In genomic region chr2:11564864-11565567, GRCh38 we compare ENCODE assay signal across 23 cellular contexts. TPM values are rescaled to one million over a fixed set of nuclear protein-coding genes. Genes with fewer than 3 reads are reported as not detected.
A peak's percentile ranks its signal among the peaks of the same experiment; 100 is the strongest.
DNase-seq lines count a peak whose midpoint lies in the region; ATAC-seq, FAIRE-seq and TF ChIP-seq lines count a peak whose summit lies in the region.
"Had no signal": no experiment of that assay in that cellular context is flagged by ENCODE, and none has a peak within 500 bp of the region (broad histone marks: within the 10 kb centered on the region; RNA-seq: fewer than 3 reads in every experiment).

No MANE protein-coding gene starts in this region.

- no peak for ATAC-seq in natural killer cell treated with Interleukin-12 subunit alpha and Interleukin-12 subunit beta and Interleukin-15 and Interleukin-18, amount 100 ng/mL, for 72 hours
- ATAC-seq in natural killer cell (no peak), left ventricle myocardium superior (no peak)
- ATAC-seq in effector memory CD8-positive, alpha-beta T cell (replicated peaks): no peak
- ATAC-seq: HCT116 had no signal

- H3K9me3 ChIP-seq in mesenchymal stem cell (ENCODE audit: control insufficient read depth, low read length): no peaks in the 10 kb centered on the region
- H3K9me3 ChIP-seq in prostate gland: no peaks in the 10 kb centered on the region
- H3K9me3 ChIP-seq: MG63 had no signal

- H2BK12ac ChIP-seq in mesenchymal stem cell (ENCODE audit: low read length in 2 of 2): no peak overlapping the region

- H3K14ac ChIP-seq in mesenchymal stem cell (ENCODE audit: low read length in 2 of 2): peak overlapping the region in 1 of 2 experiments; percentile 74

- H3K4me1 Mint-ChIP-seq in natural killer cell treated with Interleukin-12 subunit alpha and Interleukin-12 subunit beta and Interleukin-15 and Interleukin-18, amount 100 ng/mL, for 72 hours (ENCODE audit: low read depth in 2 of 2): no peaks in the 10 kb centered on the region
- no peaks in the 10 kb centered on the region for H3K4me1 Mint-ChIP-seq in natural killer cell
- no peaks in the 10 kb centered on the region for H3K4me1 Mint-ChIP-seq in effector memory CD8-positive, alpha-beta T cell (ENCODE audit: low read depth in 2 of 2)
- H3K4me1 Mint-ChIP-seq: CD14-positive monocyte had no signal

- 90% methylated on average over 4 of the region's 6 CpGs for WGBS in mesenchymal stem cell
- WGBS in prostate gland: 99% methylated on average over 6 of the region's 6 CpGs

- peak overlapping the region in 1 of 2 experiments; percentile 9 for H3K23ac ChIP-seq in mesenchymal stem cell (ENCODE audit: low read length in 2 of 2)

- H2AK5ac ChIP-seq in mesenchymal stem cell (ENCODE audit: low read length, severe bottlenecking): no peak overlapping the region

- no peak overlapping the region for H4K91ac ChIP-seq in mesenchymal stem cell (ENCODE audit: low read length)

- no peak overlapping the region for H3K27ac Mint-ChIP-seq in natural killer cell treated with Interleukin-12 subunit alpha and Interleukin-12 subunit beta and Interleukin-15 and Interleukin-18, amount 100 ng/mL, for 72 hours
- no peak overlapping the region for H3K27ac Mint-ChIP-seq in natural killer cell
- H3K27ac Mint-ChIP-seq in effector memory CD8-positive, alpha-beta T cell: no peak overlapping the region
- H3K27ac Mint-ChIP-seq: CD14-positive monocyte had no signal

- no peak for TF ChIP-seq POLR2A in prostate gland (IDR thresholded peaks at IDR 0.05)

- H2BK120ac ChIP-seq in mesenchymal stem cell (ENCODE audit: low read depth, low read length): no peak overlapping the region

- H2BK15ac ChIP-seq in mesenchymal stem cell (ENCODE audit: low read depth, poor library complexity, severe bottlenecking): peak overlapping the region; percentile 55

- H3K18ac ChIP-seq in mesenchymal stem cell (ENCODE audit: low read depth in 1 of 2, low read length in 2 of 2): no peak overlapping the region

- intact Hi-C loops in natural killer cell (cut with micrococcal nuclease): no loop called here
- intact Hi-C loops in prostate gland (cut with DNase I): no loop called here
- intact Hi-C loops in left ventricle myocardium superior (cut with micrococcal nuclease): no loop called here

- H2BK5ac ChIP-seq in mesenchymal stem cell (ENCODE audit: low read depth, low read length, poor library complexity, severe bottlenecking): no peak overlapping the region

- H3K36me3 ChIP-seq in mesenchymal stem cell (ENCODE audit: control insufficient read depth in 1 of 2, insufficient read depth in 2 of 2, low read depth in 1 of 2, low read length in 2 of 2) (no peaks in the 10 kb centered on the region), prostate gland (peaks cover 5 to 6% of the 10 kb centered on the region in 2 donors)

- peaks cover 2 to 8% of the 10 kb centered on the region in 2 donors for H3K27me3 Mint-ChIP-seq in natural killer cell treated with Interleukin-12 subunit alpha and Interleukin-12 subunit beta and Interleukin-15 and Interleukin-18, amount 100 ng/mL, for 72 hours
- peaks cover 0 to 2% of the 10 kb centered on the region in 2 donors for H3K27me3 Mint-ChIP-seq in natural killer cell (ENCODE audit: low read depth in 2 of 2)
- H3K27me3 Mint-ChIP-seq in effector memory CD8-positive, alpha-beta T cell: peaks cover 28 to 64% of the 10 kb centered on the region in 2 donors

- H3K27ac ChIP-seq in mesenchymal stem cell (ENCODE audit: low read length, poor library complexity, severe bottlenecking) (no peak overlapping the region), prostate gland (peak overlapping the region; percentile 39 to 63)
- H3K27ac ChIP-seq: GM23248 had no signal

- peak overlapping the region; percentile 24 for H4K8ac ChIP-seq in mesenchymal stem cell (ENCODE audit: low read length)

- no peak overlapping the region for H3K4me3 Mint-ChIP-seq in natural killer cell treated with Interleukin-12 subunit alpha and Interleukin-12 subunit beta and Interleukin-15 and Interleukin-18, amount 100 ng/mL, for 72 hours
- no peak overlapping the region for H3K4me3 Mint-ChIP-seq in natural killer cell
- H3K4me3 Mint-ChIP-seq in effector memory CD8-positive, alpha-beta T cell: no peak overlapping the region
- H3K4me3 Mint-ChIP-seq: CD14-positive monocyte had no signal

- H3K4me2 ChIP-seq in mesenchymal stem cell (ENCODE audit: low read length, poor library complexity, severe bottlenecking): no peak overlapping the region

- TF ChIP-seq CTCF in natural killer cell (IDR thresholded peaks at IDR 0.05) (no peak), prostate gland (IDR thresholded peaks at IDR 0.05) (no peak)

- no peak overlapping the region for H3K4ac ChIP-seq in mesenchymal stem cell (ENCODE audit: low read depth in 1 of 2, low read length in 2 of 2)

- H3K27me3 ChIP-seq in mesenchymal stem cell (ENCODE audit: control insufficient read depth in 1 of 2, insufficient read depth in 1 of 2, low read length in 2 of 2) (peaks cover 7 to 43% of the 10 kb centered on the region in 2 experiments), prostate gland (replicated peaks; ENCODE audit: insufficient read depth) (no peaks in the 10 kb centered on the region)
- H3K27me3 ChIP-seq: MG63 had no signal

- H3K4me3 ChIP-seq in mesenchymal stem cell (ENCODE audit: insufficient read depth in 1 of 2, low read depth in 1 of 2, low read length in 2 of 2): no peak overlapping the region
- no peak overlapping the region for H3K4me3 ChIP-seq in prostate gland
- H3K4me3 ChIP-seq: GM23248, MG63 had no signal

- no peaks in the 10 kb centered on the region for H3K9me3 Mint-ChIP-seq in natural killer cell treated with Interleukin-12 subunit alpha and Interleukin-12 subunit beta and Interleukin-15 and Interleukin-18, amount 100 ng/mL, for 72 hours
- no peaks in the 10 kb centered on the region for H3K9me3 Mint-ChIP-seq in natural killer cell
- no peaks in the 10 kb centered on the region for H3K9me3 Mint-ChIP-seq in effector memory CD8-positive, alpha-beta T cell
- H3K9me3 Mint-ChIP-seq: CD14-positive monocyte had no signal

- DNase-seq in natural killer cell treated with Interleukin-12 subunit alpha and Interleukin-12 subunit beta and Interleukin-15 and Interleukin-18, amount 100 ng/mL, for 72 hours (ENCODE audit: low spot score): peak; percentile 13
- no peak for DNase-seq in natural killer cell
- DNase-seq in mesenchymal stem cell: no peak
- no peak for DNase-seq in prostate gland (ENCODE audit: low spot score)
- DNase-seq in left ventricle myocardium superior: no peak
- DNase-seq in urothelium cell line (ENCODE audit: low spot score): no peak
- DNase-seq in effector memory CD8-positive, alpha-beta T cell: no peak
- no peak for DNase-seq in hypothalamus (lab: John Stamatoyannopoulos, UW)
- DNase-seq: 8988T, DMS 273 treated with DMSO at 0.1 percent for 48 hours, GM23248, Karpas-422, MG63, NCI-H1048, NCI-H1436, NCI-H1930, NCI-H226, NCI-H524, NCI-H82 had no signal

- H3K36me3 Mint-ChIP-seq in natural killer cell treated with Interleukin-12 subunit alpha and Interleukin-12 subunit beta and Interleukin-15 and Interleukin-18, amount 100 ng/mL, for 72 hours: no peaks in the 10 kb centered on the region
- no peaks in the 10 kb centered on the region for H3K36me3 Mint-ChIP-seq in natural killer cell
- no peaks in the 10 kb centered on the region for H3K36me3 Mint-ChIP-seq in effector memory CD8-positive, alpha-beta T cell (ENCODE audit: insufficient read depth)
- H3K36me3 Mint-ChIP-seq: CD14-positive monocyte had no signal

- no peak overlapping the region for H3K9ac ChIP-seq in mesenchymal stem cell (ENCODE audit: low read length)
- H3K9ac ChIP-seq: GM23248 had no signal

- no peak overlapping the region for H2AFZ ChIP-seq in mesenchymal stem cell (ENCODE audit: low read depth, low read length)
- H2AFZ ChIP-seq: GM23248 had no signal

- no peaks in the 10 kb centered on the region for H3K79me1 ChIP-seq in mesenchymal stem cell (replicated peaks; ENCODE audit: low read length, poor library complexity, severe bottlenecking)

- peaks cover 5% of the 10 kb centered on the region for H3K4me1 ChIP-seq in mesenchymal stem cell (ENCODE audit: control insufficient read depth, insufficient read depth, low read depth, low read length)
- no peaks in the 10 kb centered on the region for H3K4me1 ChIP-seq in prostate gland (replicated peaks)

- no peak for FAIRE-seq in urothelium cell line (lab: Jason Lieb, UNC)
- FAIRE-seq: G401.6 had no signal

RNA-seq across cellular contexts. Expression of gene GREB1, which starts 31.2 kb away (rescaled TPM):
- total RNA-seq in natural killer cell treated with Interleukin-12 subunit alpha and Interleukin-12 subunit beta and Interleukin-15 and Interleukin-18, amount 100 ng/mL, for 72 hours: 1 to 10 TPM; 1.1 to 2.2 TPM
- 1 to 10 TPM in 2 of 3 donors, under 1 TPM in 1; 0.85 to 2.5 (median 2.4) TPM for total RNA-seq in natural killer cell
- polyA plus RNA-seq in mesenchymal stem cell (2013, experiment 1 of 2): 1.9 TPM
- polyA plus RNA-seq in mesenchymal stem cell (2013, experiment 2 of 2): 1.9 TPM
- 100 to 1,000 TPM; 224 to 392 TPM for total RNA-seq in prostate gland
- 8.2 TPM for total RNA-seq in left ventricle myocardium superior
- total RNA-seq: GM23248, HT-29 had no signal
- polyA plus RNA-seq: CD14-positive monocyte, GM23248 had no signal

Comparison
In these comparisons a context has a peak if more than half of its experiments do, and no peak if none do; other contexts are left out.
1. RNA of gene GREB1, which starts 31.2 kb away (total RNA-seq): 224 to 392 TPM in prostate gland; 8.2 TPM in left ventricle myocardium superior (single experiment), 0.85 to 2.5 TPM in natural killer cell and 1.1 to 2.2 TPM in natural killer cell treated with Interleukin-12 subunit alpha and Interleukin-12 subunit beta and Interleukin-15 and Interleukin-18, amount 100 ng/mL, for 72 hours; every median in the first group is over 10 times any median in the second.